21 cellular contexts compared by ENCODE assay signal in genomic region chr1:201241716-201242115, GRCh38. TPM values are rescaled to one million over a fixed set of nuclear protein-coding genes. Genes with fewer than 3 reads are reported as not detected.
DNase-seq lines count a peak whose midpoint lies in the region; ATAC-seq and TF ChIP-seq lines count a peak whose summit lies in the region.
"Had no signal": no experiment of that assay in that cellular context is flagged by ENCODE, and none has a peak within 500 bp of the region (broad histone marks: within the 10 kb centered on the region; RNA-seq: fewer than 3 reads in every experiment).

No MANE protein-coding gene starts in this region.

- H3K27ac ChIP-seq in HL-60 (replicated peaks) (peak overlapping the region; percentile 26), SK-N-MC (no peak overlapping the region), aorta (ENCODE audit: low read depth in 1 of 2, low read length in 2 of 2) (no peak overlapping the region)

- H3K9ac ChIP-seq in SK-N-MC (ENCODE audit: insufficient read length), result peak overlapping the region; percentile 22

- ATAC-seq in aorta (ENCODE audit: low FRiP score), result no peak
- ATAC-seq: GM12878, HCT116 had no signal

- peak; percentile 40 for DNase-seq in SKM-1 treated with dmso at 0.1 percent for 144 hours (lab: John Stamatoyannopoulos, UW; ENCODE audit: unreplicated experiment)
- DNase-seq in SKM-1 (lab: John Stamatoyannopoulos, UW; ENCODE audit: unreplicated experiment), result no peak
- no peak for DNase-seq in HL-60 (ENCODE audit: low read depth in 1 of 2, low spot score in 1 of 2)
- DNase-seq in SK-N-MC (ENCODE audit: low read depth, low spot score), result peak; percentile 14
- DNase-seq in DMS53 (lab: John Stamatoyannopoulos, UW), result no peak
- DNase-seq in aorta, result no peak
- DNase-seq in activated CD4-positive, alpha-beta T cell treated with anti-CD3 and anti-CD28 coated beads for 48 hours, result no peak
- DNase-seq: ACHN; BE2C; CD4-positive, alpha-beta memory T cell; DND-41; EL; GOT3; H7; HFFc6; IMR-90 had no signal

- no peak overlapping the region for H3K4me3 ChIP-seq in HL-60 (replicated peaks; ENCODE audit: insufficient read depth, low read length)
- H3K4me3 ChIP-seq in SK-N-MC, result no peak overlapping the region
- no peak overlapping the region for H3K4me3 ChIP-seq in aorta (ENCODE audit: low read length in 2 of 2)
- H3K4me3 ChIP-seq: GM12878 had no signal

- H3K9me3 ChIP-seq in SK-N-MC (ENCODE audit: low read depth, low read length) (no peaks in the 10 kb centered on the region), aorta (ENCODE audit: control insufficient read depth, low read length) (no peaks in the 10 kb centered on the region)
- H3K9me3 ChIP-seq: BE2C had no signal

- H3K27me3 ChIP-seq in HL-60 (ENCODE audit: insufficient read depth, poor library complexity, severe bottlenecking), result peaks cover 2% of the 10 kb centered on the region
- no peaks in the 10 kb centered on the region for H3K27me3 ChIP-seq in aorta (ENCODE audit: control insufficient read depth in 1 of 2, insufficient read depth in 2 of 2, low read length in 1 of 2)
- H3K27me3 ChIP-seq: BE2C had no signal

- intact Hi-C loops in aorta (cut with DNase I), result no loop called here

- H3K36me3 ChIP-seq in SK-N-MC (ENCODE audit: insufficient read depth, low read length) (no peaks in the 10 kb centered on the region), aorta (ENCODE audit: control insufficient read depth in 1 of 2, insufficient read depth in 2 of 2, low read length in 1 of 2) (no peaks in the 10 kb centered on the region)
- H3K36me3 ChIP-seq: BE2C had no signal

- H3K4me1 ChIP-seq in aorta (ENCODE audit: control insufficient read depth in 1 of 2, insufficient read depth in 2 of 2, low read length in 2 of 2), result no peaks in the 10 kb centered on the region

- 31 to 35% methylated on average over 2 of the region's 2 CpGs for WGBS in aorta, 2 donors

- no peak for TF ChIP-seq CTCF in HL-60 (IDR thresholded peaks at IDR 0.05; ENCODE audit: insufficient read depth, low read length)

RNA-seq across cellular contexts. Expression of gene PKP1, which starts 41.6 kb away (rescaled TPM):
- total RNA-seq in aorta, result under 1 TPM; 0.16 to 0.39 TPM
- polyA plus RNA-seq in aorta, result under 1 TPM; 0.08 to 0.25 TPM
- total RNA-seq: A172; CD4-positive, alpha-beta memory T cell; G401; GM12878; H7; HFFc6 had no signal
- polyA plus RNA-seq: CD14-positive monocyte; CD4-positive, alpha-beta memory T cell had no signal

RNA-seq across cellular contexts. Expression of gene IGFN1, which starts 51.1 kb away (rescaled TPM):
- total RNA-seq in aorta, result under 1 TPM; 0.12 to 0.19 TPM
- polyA plus RNA-seq in aorta, result under 1 TPM; 0.03 to 0.50 TPM
- total RNA-seq: CD4-positive, alpha-beta memory T cell; GM12878; HFFc6; IMR-90 had no signal
- polyA plus RNA-seq: CD14-positive monocyte; CD4-positive, alpha-beta memory T cell; GM12878 had no signal

Comparison
In these comparisons a context has a peak if more than half of its experiments do, and no peak if none do; other contexts are left out.
1. DNase-seq: peak in SKM-1 treated with dmso at 0.1 percent for 144 hours (single experiment) and SK-N-MC (single experiment); none in SKM-1 (single experiment), HL-60 (0 of 2), DMS53 (single experiment), aorta (0 of 2) and activated CD4-positive, alpha-beta T cell treated with anti-CD3 and anti-CD28 coated beads for 48 hours (single experiment).